In the genomic region with DNA sequence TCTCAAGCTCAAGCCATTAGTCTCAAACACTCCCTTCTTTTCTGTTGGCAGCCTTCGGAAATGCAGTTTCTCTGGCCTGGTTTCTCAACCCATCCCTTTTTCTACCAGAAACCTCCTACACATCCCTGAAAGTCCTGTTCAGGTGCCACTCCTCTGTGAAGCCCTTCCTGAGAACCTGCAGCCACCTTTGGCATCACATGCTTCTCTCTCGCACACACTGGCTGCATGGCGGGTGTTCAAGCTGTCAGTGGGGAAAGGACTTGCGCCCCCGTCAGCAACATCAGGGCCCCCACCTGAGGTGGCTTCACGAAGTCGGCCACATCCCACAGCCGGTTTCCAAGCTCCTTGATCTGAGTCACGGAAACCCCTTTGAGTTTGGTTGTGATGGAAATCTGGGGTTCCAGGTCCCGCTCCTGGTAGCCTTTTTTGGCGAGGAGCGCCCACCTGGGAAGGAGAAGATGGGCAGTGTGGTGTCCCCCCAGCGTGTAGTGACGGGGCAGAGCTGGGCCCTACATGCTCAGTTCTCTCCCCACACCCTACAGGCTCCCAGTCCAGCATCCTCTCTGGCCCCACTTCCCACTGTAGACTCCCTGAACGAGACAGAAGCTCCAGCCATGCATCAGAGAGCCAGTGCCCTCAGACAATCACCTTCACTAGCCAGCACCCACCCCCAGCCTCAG, we compare ENCODE assay signal across 20 cellular contexts. TPM values are rescaled to one million over a fixed set of nuclear protein-coding genes. Genes with fewer than 3 reads are reported as not detected.
A peak's percentile ranks its signal among the peaks of the same experiment; 100 is the strongest.
DNase-seq lines count a peak whose midpoint lies in the region; ATAC-seq, FAIRE-seq and TF ChIP-seq lines count a peak whose summit lies in the region.
"Had no signal": no experiment of that assay in that cellular context is flagged by ENCODE, and none has a peak within 500 bp of the region (broad histone marks: within the 10 kb centered on the region; RNA-seq: fewer than 3 reads in every experiment).

No MANE protein-coding gene starts in this region.

- peaks cover 19% of the 10 kb centered on the region for H3K4me1 ChIP-seq in left ventricle myocardium inferior
- peaks cover 20% of the 10 kb centered on the region for H3K4me1 ChIP-seq in effector memory CD4-positive, alpha-beta T cell (ENCODE audit: control insufficient read depth, insufficient read depth, low read length, poor library complexity, severe bottlenecking)

- intact Hi-C loops in left ventricle myocardium inferior (cut with micrococcal nuclease) (no loop called here), left ventricle myocardium superior (cut with micrococcal nuclease) (no loop called here)

- H3K9me3 ChIP-seq in left ventricle myocardium inferior (replicated peaks): no peaks in the 10 kb centered on the region
- no peaks in the 10 kb centered on the region for H3K9me3 ChIP-seq in effector memory CD4-positive, alpha-beta T cell (ENCODE audit: control insufficient read depth, low read length)
- H3K9me3 ChIP-seq: body of pancreas, heart left ventricle had no signal

- H3K4me3 ChIP-seq in left ventricle myocardium inferior: peak overlapping the region; percentile 68
- no peak overlapping the region for H3K4me3 ChIP-seq in effector memory CD4-positive, alpha-beta T cell (ENCODE audit: insufficient read depth, low read depth, low read length, poor library complexity, severe bottlenecking)
- H3K4me3 ChIP-seq: body of pancreas had no signal

- H3K27me3 ChIP-seq in left ventricle myocardium inferior (ENCODE audit: low read depth): peaks cover 6% of the 10 kb centered on the region
- H3K27me3 ChIP-seq in effector memory CD4-positive, alpha-beta T cell (replicated peaks; ENCODE audit: control insufficient read depth, insufficient read depth, low read length, poor library complexity, severe bottlenecking): no peaks in the 10 kb centered on the region
- H3K27me3 ChIP-seq: body of pancreas, heart left ventricle had no signal

- DNase-seq in left ventricle myocardium inferior (no peak), left ventricle myocardium superior (no peak), chondrocyte (ENCODE audit: low spot score) (no peak), GOT3 (lab: John Stamatoyannopoulos, UW) (no peak), COR-L47 (lab: John Stamatoyannopoulos, UW) (no peak), GM12891 (ENCODE audit: insufficient read length, low spot score) (no peak)
- no peak for DNase-seq in effector memory CD4-positive, alpha-beta T cell
- DNase-seq: KBM-7; NCI-H1694 treated with DMSO at 0.1 percent for 48 hours; stimulated activated CD4-positive, alpha-beta T cell treated with anti-CD3 and anti-CD28 coated beads, Interleukin-4, amount 100 ng/mL, for 4 hours; WERI-Rb-1 had no signal

- no peak for ATAC-seq in left ventricle myocardium superior

- H3K27ac Mint-ChIP-seq in chondrocyte (ENCODE audit: unreplicated experiment) (no peak overlapping the region), nephron (peak overlapping the region in 1 of 3 experiments; percentile 32)

- H3K9me3 Mint-ChIP-seq in chondrocyte (ENCODE audit: low read depth) (no peaks in the 10 kb centered on the region), nephron (no peaks in the 10 kb centered on the region)

- H3K27ac ChIP-seq in left ventricle myocardium inferior (replicated peaks): no peak overlapping the region
- H3K27ac ChIP-seq in effector memory CD4-positive, alpha-beta T cell (ENCODE audit: insufficient read depth, low read length, poor library complexity, severe bottlenecking): no peak overlapping the region
- H3K27ac ChIP-seq: heart left ventricle, WERI-Rb-1 had no signal

- H3K36me3 Mint-ChIP-seq in chondrocyte (ENCODE audit: low read depth) (no peaks in the 10 kb centered on the region), nephron (ENCODE audit: low read depth) (peaks cover 3% of the 10 kb centered on the region)

- no peak for TF ChIP-seq POLR2A in GM12891 (IDR thresholded peaks at IDR 0.05; ENCODE audit: low read depth, low read length)

- FAIRE-seq in GM12891 (lab: Jason Lieb, UNC): no peak
- FAIRE-seq: GM18507, H54 had no signal

- no peak for TF ChIP-seq CTCF in left ventricle myocardium inferior (IDR thresholded peaks at IDR 0.05; ENCODE audit: borderline replicate concordance)
- TF ChIP-seq CTCF in chondrocyte (IDR thresholded peaks at IDR 0.05): no peak
- TF ChIP-seq CTCF in nephron (IDR thresholded peaks at IDR 0.05; ENCODE audit: unreplicated experiment in 3 of 3): no peak

- no peaks in the 10 kb centered on the region for H3K36me3 ChIP-seq in left ventricle myocardium inferior
- H3K36me3 ChIP-seq in effector memory CD4-positive, alpha-beta T cell (ENCODE audit: control insufficient read depth, insufficient read depth, low read length): no peaks in the 10 kb centered on the region
- H3K36me3 ChIP-seq: heart left ventricle, WERI-Rb-1 had no signal

- no peaks in the 10 kb centered on the region for H3K27me3 Mint-ChIP-seq in chondrocyte (ENCODE audit: low read depth)
- peaks cover 16% of the 10 kb centered on the region for H3K27me3 Mint-ChIP-seq in nephron (ENCODE audit: low read depth)

- peaks cover 47% of the 10 kb centered on the region for H3K4me1 Mint-ChIP-seq in chondrocyte (ENCODE audit: low read depth)
- peaks cover 25% of the 10 kb centered on the region for H3K4me1 Mint-ChIP-seq in nephron

- H3K4me3 Mint-ChIP-seq in chondrocyte (ENCODE audit: unreplicated experiment) (peak overlapping the region; percentile 86), nephron (peak overlapping the region in 2 of 3 experiments; percentile 88 to 89)

TF ChIP-seq in GM12891, 5 proteins besides CTCF, POLR2A, EP300 and RAD21:
- TF ChIP-seq POU2F2 (IDR thresholded peaks at IDR 0.05; ENCODE audit: low read depth, low read length) (no peak), SPI1 (IDR thresholded peaks at IDR 0.05; ENCODE audit: low read depth, low read length) (no peak), TAF1 (IDR thresholded peaks at IDR 0.05; ENCODE audit: low read depth, low read length) (no peak), POLR2AphosphoS5 (IDR thresholded peaks at IDR 0.05; ENCODE audit: low read depth, low read length) (no peak), PAX5 (IDR thresholded peaks at IDR 0.05; ENCODE audit: insufficient read depth, low read length, severe bottlenecking) (no peak)

RNA-seq across cellular contexts. Expression of a gene that starts 1.8 kb away (rescaled TPM):
- total RNA-seq in left ventricle myocardium inferior (not detected), left ventricle myocardium superior (not detected), chondrocyte (not detected in 3 replicates)
- polyA plus RNA-seq in GM12891 (2012; ENCODE audit: low read depth, missing spikeins): not detected
- total RNA-seq: A673, body of pancreas, heart left ventricle, kidney epithelial cell, right cardiac atrium, urinary bladder had no signal
- polyA plus RNA-seq: heart left ventricle, right cardiac atrium, urinary bladder had no signal

RNA-seq across cellular contexts. Expression of a gene that starts 11.6 kb away (rescaled TPM):
- total RNA-seq in left ventricle myocardium inferior: 0.25 TPM
- total RNA-seq in left ventricle myocardium superior: 0.30 TPM
- total RNA-seq in chondrocyte: 0.22 to 0.28 TPM in 2 of 3 replicates, not detected in the other
- 0.05 TPM for polyA plus RNA-seq in GM12891 (2012; ENCODE audit: low read depth, missing spikeins)
- total RNA-seq: A673 had no signal
- polyA plus RNA-seq: heart left ventricle had no signal

RNA-seq across cellular contexts. Expression of a gene that starts 29.0 kb away (rescaled TPM):
- 3.5 TPM for total RNA-seq in left ventricle myocardium inferior
- 1.8 TPM for total RNA-seq in left ventricle myocardium superior
- 2.1 to 4.9 TPM (median 2.2 TPM) in 3 replicates for total RNA-seq in chondrocyte
- polyA plus RNA-seq in GM12891 (2012; ENCODE audit: low read depth, missing spikeins): 0.15 TPM
- total RNA-seq: body of pancreas, kidney epithelial cell had no signal

RNA-seq across cellular contexts. Expression of a gene that starts 42.1 kb away (rescaled TPM):
- total RNA-seq in left ventricle myocardium inferior (17.8 TPM), left ventricle myocardium superior (18.0 TPM), chondrocyte (15.7 to 22.5 TPM (median 17.2 TPM) in 3 replicates)
- polyA plus RNA-seq in GM12891 (2012; ENCODE audit: low read depth, missing spikeins): 18.9 TPM
